9 cellular contexts compared by ENCODE assay signal in the genomic region with DNA sequence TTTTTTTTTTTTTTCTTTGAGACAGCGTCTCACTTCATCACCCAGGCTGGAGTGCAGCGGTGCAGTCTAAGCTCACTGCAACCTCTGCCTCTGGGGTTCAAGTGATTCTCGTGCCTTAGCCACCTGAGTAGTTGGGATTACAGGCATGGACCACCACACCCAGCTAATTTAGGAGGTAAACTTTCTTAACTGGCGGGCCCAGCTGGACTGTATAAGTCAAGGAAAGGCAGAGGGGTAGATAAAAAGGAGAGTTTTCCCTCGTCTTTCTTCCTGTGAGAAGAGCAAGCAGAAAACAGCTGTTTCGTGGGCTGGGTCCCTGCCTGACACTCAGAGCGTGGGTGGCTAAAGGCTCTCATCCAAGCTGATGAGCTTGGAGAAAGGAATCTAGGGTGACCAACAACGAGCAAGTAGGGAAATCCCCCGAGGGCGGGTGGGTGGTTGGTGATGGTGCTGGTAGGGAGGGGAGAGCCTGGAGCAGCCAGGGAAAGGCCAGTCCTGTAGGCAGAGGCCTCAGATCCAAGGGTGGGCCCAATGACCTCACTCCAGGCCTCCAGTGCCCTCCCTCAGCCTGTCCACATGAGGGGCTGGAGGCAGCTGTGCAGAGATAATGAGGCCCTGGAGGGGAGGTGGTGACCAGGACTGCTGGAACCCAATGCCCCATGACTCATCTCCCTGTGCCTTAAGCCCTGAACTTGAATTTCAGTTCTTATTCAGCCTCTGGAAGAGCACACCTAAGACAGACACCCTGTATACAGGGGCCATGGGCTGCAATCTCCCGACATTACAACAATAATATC. TPM values are rescaled to one million over a fixed set of nuclear protein-coding genes. Genes with fewer than 3 reads are reported as not detected.
DNase-seq lines count a peak whose midpoint lies in the region; ATAC-seq, FAIRE-seq and TF ChIP-seq lines count a peak whose summit lies in the region.
"Had no signal": no experiment of that assay in that cellular context is flagged by ENCODE, and none has a peak within 500 bp of the region (broad histone marks: within the 10 kb centered on the region; RNA-seq: fewer than 3 reads in every experiment).

No MANE protein-coding gene starts in this region.

- no peak for TF ChIP-seq POLR2A in prostate gland (IDR thresholded peaks at IDR 0.05)

- no peaks in the 10 kb centered on the region for H3K27me3 ChIP-seq in prostate gland (replicated peaks; ENCODE audit: insufficient read depth)

- H3K4me3 ChIP-seq in prostate gland = no peak overlapping the region

- TF ChIP-seq CTCF in prostate gland (IDR thresholded peaks at IDR 0.05) = no peak

- FAIRE-seq in RCC 7860 (lab: Jason Lieb, UNC) = peak; percentile 88

- DNase-seq in COLO829 (ENCODE audit: low spot score) = peak; percentile 86
- peak; percentile 96 for DNase-seq in RCC 7860 (ENCODE audit: low spot score)
- DNase-seq in fibroblast of the conjunctiva (ENCODE audit: low read depth) = peak; percentile 90
- DNase-seq in prostate gland (ENCODE audit: low spot score) = no peak
- no peak for DNase-seq in COR-L47 (lab: John Stamatoyannopoulos, UW)
- DNase-seq in NCI-H2081 (lab: John Stamatoyannopoulos, UW) = no peak
- DNase-seq: stimulated activated naive CD4-positive, alpha-beta T cell treated with Interleukin-2 at 50 U/mL for 16 hours had no signal

- H3K27ac ChIP-seq in prostate gland = peak overlapping the region; percentile 36 to 41

- 37% methylated on average over 11 of the region's 11 CpGs for WGBS in prostate gland

- ATAC-seq in GM19328 (IDR thresholded peaks at IDR 0.05; ENCODE audit: unreplicated experiment) (no peak), GM21423 (IDR thresholded peaks at IDR 0.05; ENCODE audit: unreplicated experiment) (no peak)

- no peaks in the 10 kb centered on the region for H3K9me3 ChIP-seq in prostate gland

- no peaks in the 10 kb centered on the region for H3K36me3 ChIP-seq in prostate gland

- H3K4me1 ChIP-seq in prostate gland (replicated peaks) = peaks cover 13% of the 10 kb centered on the region

- intact Hi-C loops in prostate gland (cut with DNase I) = no loop called here

RNA-seq across cellular contexts. Expression of a gene that starts 43.1 kb away (rescaled TPM):
- total RNA-seq in prostate gland = 10 to 100 TPM; 34.2 to 40.2 TPM

Comparison
In these comparisons a context has a peak if more than half of its experiments do, and no peak if none do; other contexts are left out.
1. DNase-seq: peak in COLO829 (single experiment), RCC 7860 (single experiment) and fibroblast of the conjunctiva (single experiment); none in prostate gland (single experiment), COR-L47 (single experiment) and NCI-H2081 (0 of 2).